ENCODE assay signal across 8 cellular contexts in the genomic region with DNA sequence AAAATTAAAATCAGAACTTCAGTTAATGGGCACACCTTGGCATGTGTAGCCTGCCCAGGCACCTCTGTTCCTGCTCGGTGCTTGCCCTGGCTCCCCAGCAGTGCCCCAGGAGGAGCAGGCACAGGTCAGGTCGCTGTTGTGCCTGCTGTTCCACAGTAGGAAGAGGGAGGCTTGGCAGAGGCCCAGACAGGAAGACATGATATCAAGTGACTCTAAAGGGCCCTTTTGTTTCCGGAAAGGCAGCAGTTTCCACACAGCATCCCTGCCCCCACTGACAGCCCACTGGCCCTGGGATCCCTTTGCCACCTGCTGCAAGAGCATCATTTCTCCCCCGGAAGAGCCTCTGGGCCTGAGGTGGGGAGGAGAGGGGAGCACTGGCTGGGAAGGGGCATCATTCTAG. TPM values are rescaled to one million over a fixed set of nuclear protein-coding genes. Genes with fewer than 3 reads are reported as not detected.
DNase-seq lines count a peak whose midpoint lies in the region; ATAC-seq and TF ChIP-seq lines count a peak whose summit lies in the region.

No MANE protein-coding gene starts in this region.

- TF ChIP-seq CTCF in mammary epithelial cell (conservative IDR thresholded peaks at IDR 0.05 in 1 of 2, IDR thresholded peaks at IDR 0.05 in 1 of 2; ENCODE audit: extremely low read depth in 1 of 2, insufficient read depth in 1 of 2, low read depth in 1 of 2, low read length in 2 of 2) (no peak), prostate gland (IDR thresholded peaks at IDR 0.05) (no peak)

- in situ Hi-C loops in mammary epithelial cell (cut with MboI; ENCODE audit: low sequenced_read_pairs in 2 of 2): no loop called here
- in situ Hi-C loops in G401 (cut with HindIII; ENCODE audit: low sequenced_read_pairs): no loop called here

- H3K4me3 ChIP-seq in mammary epithelial cell (replicated peaks in 1 of 3; ENCODE audit: insufficient read depth in 1 of 3, low read depth in 2 of 3, low read length in 3 of 3) (no peak overlapping the region), prostate gland (no peak overlapping the region)

- peak; percentile 35 for DNase-seq in H4 (ENCODE audit: low spot score)
- DNase-seq in NCI-H2196 (lab: John Stamatoyannopoulos, UW; ENCODE audit: unreplicated experiment): peak; percentile 64
- no peak for DNase-seq in mammary epithelial cell
- DNase-seq in prostate gland (ENCODE audit: low spot score): peak; percentile 14
- no peak for DNase-seq in G401 (ENCODE audit: low spot score)

- WGBS in mammary epithelial cell (ENCODE audit: low coverage, missing lambda C conversion rate): 28% methylated on average over 3 of the region's 4 CpGs
- WGBS in prostate gland: 56% methylated on average over 3 of the region's 4 CpGs

- no peaks in the 10 kb centered on the region for H4K20me1 ChIP-seq in mammary epithelial cell (ENCODE audit: insufficient read depth, low read length)

- H3K36me3 ChIP-seq in mammary epithelial cell (ENCODE audit: insufficient read depth, low read length) (no peaks in the 10 kb centered on the region), prostate gland (no peaks in the 10 kb centered on the region)

- peak overlapping the region; percentile 13 for H2AFZ ChIP-seq in mammary epithelial cell (ENCODE audit: low read depth, low read length)

- no peak overlapping the region for H3K4me2 ChIP-seq in mammary epithelial cell (ENCODE audit: insufficient read depth, low read depth, low read length)

- CTCF ChIA-PET in mammary epithelial cell (lab: Charles Lee; ENCODE audit: low non-redundant PET): no interaction called here

- ATAC-seq in GM18861 (IDR thresholded peaks at IDR 0.05; ENCODE audit: unreplicated experiment) (no peak), HG03520 (IDR thresholded peaks at IDR 0.05; ENCODE audit: unreplicated experiment) (no peak), HG02763 (IDR thresholded peaks at IDR 0.05; ENCODE audit: unreplicated experiment) (no peak)

- intact Hi-C loops in mammary epithelial cell (cut with micrococcal nuclease) (no loop called here), prostate gland (cut with DNase I) (no loop called here)

- no peaks in the 10 kb centered on the region for H3K79me2 ChIP-seq in mammary epithelial cell (ENCODE audit: insufficient read depth, low read length)

- no TSS peak for BruUV-seq in mammary epithelial cell (replicated peaks; lab: Mats Ljungman, UMichigan)

- no peaks in the 10 kb centered on the region for H3K27me3 ChIP-seq in mammary epithelial cell (ENCODE audit: insufficient read depth, low read length)
- H3K27me3 ChIP-seq in prostate gland (replicated peaks; ENCODE audit: insufficient read depth): no peaks in the 10 kb centered on the region

- H3K27ac ChIP-seq in mammary epithelial cell (ENCODE audit: insufficient read depth, low read depth, low read length) (no peak overlapping the region), prostate gland (no peak overlapping the region)

- no peaks in the 10 kb centered on the region for H3K9me3 ChIP-seq in mammary epithelial cell (replicated peaks; ENCODE audit: insufficient read depth, low read length)
- H3K9me3 ChIP-seq in prostate gland: no peaks in the 10 kb centered on the region

- no peak for TF ChIP-seq POLR2A in prostate gland (IDR thresholded peaks at IDR 0.05)

- H3K9ac ChIP-seq in mammary epithelial cell (ENCODE audit: insufficient read depth, low read length): no peak overlapping the region

- dilution Hi-C loops in mammary epithelial cell (cut with HindIII; ENCODE audit: low sequenced_read_pairs): no loop called here

- H3K4me1 ChIP-seq in mammary epithelial cell (ENCODE audit: insufficient read depth, low read length) (peaks cover 24% of the 10 kb centered on the region), prostate gland (replicated peaks) (peaks cover 5% of the 10 kb centered on the region)

RNA-seq across cellular contexts. Expression of a gene that starts 40.5 kb away (rescaled TPM):
- total RNA-seq in H4 (2014; rRNA removed; shearing (Covaris generic)): 19.3 and 22.5 TPM in 2 replicates
- 10 to 100 TPM; 33.0 to 74.4 TPM for total RNA-seq in mammary epithelial cell
- polyA plus RNA-seq in mammary epithelial cell: 22.7 TPM
- 12.6 TPM for polyA minus RNA-seq in mammary epithelial cell
- total RNA-seq in prostate gland: 100 to 1,000 TPM in 1 of 2 donors, 10 to 100 TPM in 1; 92.4 to 174 TPM
- 3.3 and 6.6 TPM in 2 replicates for total RNA-seq in G401 (2014; rRNA removed; shearing (Covaris generic))

Comparison
In these comparisons a context has a peak if more than half of its experiments do, and no peak if none do; other contexts are left out.
1. DNase-seq: peak in H4 (single experiment), NCI-H2196 (single experiment) and prostate gland (single experiment); none in mammary epithelial cell (single experiment) and G401 (single experiment).